ENCODE assay signal across 8 cellular contexts in the genomic region with DNA sequence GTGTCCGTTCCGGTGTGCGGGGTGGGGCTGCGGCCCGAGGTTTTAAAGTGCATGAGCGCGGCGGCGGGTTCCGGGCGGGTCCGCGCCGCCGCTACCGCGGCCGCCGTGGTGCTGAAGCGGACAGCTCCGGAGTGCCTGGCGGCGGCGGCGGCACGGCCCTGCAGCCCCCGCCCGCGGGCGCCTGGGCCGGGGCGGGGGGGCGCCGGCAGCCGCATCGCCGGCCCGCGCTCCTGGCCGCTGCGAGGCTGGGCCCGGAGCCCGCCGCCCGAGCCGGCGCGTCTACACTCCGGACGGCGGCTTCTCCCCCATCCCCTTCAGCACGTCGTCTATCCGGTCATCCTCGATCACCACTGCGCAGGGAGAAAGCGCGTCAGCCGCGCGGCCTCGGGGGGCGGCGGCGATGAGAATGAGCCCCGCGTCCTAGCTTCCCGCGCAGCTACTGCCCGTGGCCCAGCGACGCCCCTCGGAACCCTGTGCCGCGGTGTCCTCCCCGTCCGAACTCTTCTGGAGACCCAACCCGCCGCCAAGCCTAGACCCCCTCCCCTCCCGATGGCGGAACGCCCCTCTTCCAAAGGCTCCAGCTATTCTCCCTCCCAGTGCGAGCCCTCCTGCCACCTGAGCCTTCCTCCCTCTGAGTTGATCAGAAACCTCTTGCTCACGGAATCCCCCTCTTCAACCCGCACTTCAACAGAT. TPM values are rescaled to one million over a fixed set of nuclear protein-coding genes. Genes with fewer than 3 reads are reported as not detected.
DNase-seq lines count a peak whose midpoint lies in the region; ATAC-seq and TF ChIP-seq lines count a peak whose summit lies in the region.

No MANE protein-coding gene starts in this region.

- no peak overlapping the region for H3K27ac ChIP-seq in left ventricle myocardium inferior (replicated peaks)

- no peaks in the 10 kb centered on the region for H3K9me3 Mint-ChIP-seq in activated naive CD8-positive, alpha-beta T cell treated with anti-CD3 and anti-CD28 coated beads for 36 hours

- no peaks in the 10 kb centered on the region for H3K9me3 ChIP-seq in left ventricle myocardium inferior (replicated peaks)

- H3K4me3 Mint-ChIP-seq in activated naive CD8-positive, alpha-beta T cell treated with anti-CD3 and anti-CD28 coated beads for 36 hours, result peak overlapping the region; percentile 71

- intact Hi-C loops in left ventricle myocardium inferior (cut with micrococcal nuclease), result no loop called here

- ATAC-seq in HG03439 (IDR thresholded peaks at IDR 0.05; ENCODE audit: unreplicated experiment), result no peak
- ATAC-seq in GM21619 (IDR thresholded peaks at IDR 0.05; ENCODE audit: unreplicated experiment), result no peak

- H3K27ac Mint-ChIP-seq in activated naive CD8-positive, alpha-beta T cell treated with anti-CD3 and anti-CD28 coated beads for 36 hours, result no peak overlapping the region

- peaks cover 21% of the 10 kb centered on the region for H3K36me3 Mint-ChIP-seq in activated naive CD8-positive, alpha-beta T cell treated with anti-CD3 and anti-CD28 coated beads for 36 hours

- peaks cover 34% of the 10 kb centered on the region for H3K4me1 ChIP-seq in left ventricle myocardium inferior

- no peaks in the 10 kb centered on the region for H3K36me3 ChIP-seq in left ventricle myocardium inferior

- H3K4me3 ChIP-seq in left ventricle myocardium inferior (peak overlapping the region; percentile 66), retinal pigment epithelial cell (ENCODE audit: low read length) (peak overlapping the region; percentile 25)

- DNase-seq in NCI-H82 (lab: John Stamatoyannopoulos, UW) (peak; percentile 71), NCI-H82 treated with DMSO at 0.1 percent for 48 hours (lab: John Stamatoyannopoulos, UW; ENCODE audit: unreplicated experiment) (no peak), NOMO-1 treated with DMSO at 0.1 percent for 48 hours (lab: John Stamatoyannopoulos, UW; ENCODE audit: unreplicated experiment) (peak; percentile 44), left ventricle myocardium inferior (peak; percentile 29), retinal pigment epithelial cell (ENCODE audit: low read depth) (no peak)
- peak; percentile 63 for DNase-seq in activated naive CD8-positive, alpha-beta T cell treated with anti-CD3 and anti-CD28 coated beads for 36 hours

- H3K27me3 ChIP-seq in left ventricle myocardium inferior (ENCODE audit: low read depth), result peaks cover 71% of the 10 kb centered on the region

- peaks cover 39% of the 10 kb centered on the region for H3K27me3 Mint-ChIP-seq in activated naive CD8-positive, alpha-beta T cell treated with anti-CD3 and anti-CD28 coated beads for 36 hours

- no peak for TF ChIP-seq CTCF in left ventricle myocardium inferior (IDR thresholded peaks at IDR 0.05; ENCODE audit: borderline replicate concordance)
- TF ChIP-seq CTCF in retinal pigment epithelial cell (conservative IDR thresholded peaks at IDR 0.05; ENCODE audit: low read depth, low read length), result no peak

- H3K4me1 Mint-ChIP-seq in activated naive CD8-positive, alpha-beta T cell treated with anti-CD3 and anti-CD28 coated beads for 36 hours, result peaks cover 25% of the 10 kb centered on the region

RNA-seq across cellular contexts. Expression of gene CAMK2N2, which starts 1.3 kb away (rescaled TPM):
- total RNA-seq in activated naive CD8-positive, alpha-beta T cell treated with anti-CD3 and anti-CD28 coated beads for 36 hours, result not detected
- 0.16 TPM for total RNA-seq in left ventricle myocardium inferior

RNA-seq across cellular contexts. Expression of gene EEF1AKMT4, which starts 10.6 kb away (rescaled TPM):
- 10 to 100 TPM; 10.2 to 10.9 TPM for total RNA-seq in activated naive CD8-positive, alpha-beta T cell treated with anti-CD3 and anti-CD28 coated beads for 36 hours
- 1.6 TPM for total RNA-seq in left ventricle myocardium inferior

RNA-seq across cellular contexts. Expression of gene ALG3, which starts 11.3 kb away (rescaled TPM):
- total RNA-seq in activated naive CD8-positive, alpha-beta T cell treated with anti-CD3 and anti-CD28 coated beads for 36 hours, result 10 to 100 TPM; 52.3 to 54.9 TPM
- 16.1 TPM for total RNA-seq in left ventricle myocardium inferior

RNA-seq across cellular contexts. Expression of gene ECE2, which starts 15.8 kb away (rescaled TPM):
- not detected for total RNA-seq in activated naive CD8-positive, alpha-beta T cell treated with anti-CD3 and anti-CD28 coated beads for 36 hours
- not detected for total RNA-seq in left ventricle myocardium inferior

RNA-seq across cellular contexts. Expression of gene VWA5B2, which starts 30.6 kb away (rescaled TPM):
- not detected for total RNA-seq in activated naive CD8-positive, alpha-beta T cell treated with anti-CD3 and anti-CD28 coated beads for 36 hours
- total RNA-seq in left ventricle myocardium inferior, result not detected

Comparison
In these comparisons a context has a peak if more than half of its experiments do, and no peak if none do; other contexts are left out.
1. DNase-seq: peak in NCI-H82 (single experiment), NOMO-1 treated with DMSO at 0.1 percent for 48 hours (single experiment), activated naive CD8-positive, alpha-beta T cell treated with anti-CD3 and anti-CD28 coated beads for 36 hours (single experiment) and left ventricle myocardium inferior (single experiment); none in NCI-H82 treated with DMSO at 0.1 percent for 48 hours (single experiment) and retinal pigment epithelial cell (single experiment).